ENCODE assay signal across 19 cellular contexts in genomic region chr11:72841397-72841796, GRCh38. TPM values are rescaled to one million over a fixed set of nuclear protein-coding genes. Genes with fewer than 3 reads are reported as not detected.
A peak's percentile ranks its signal among the peaks of the same experiment; 100 is the strongest.
DNase-seq lines count a peak whose midpoint lies in the region; ATAC-seq and TF ChIP-seq lines count a peak whose summit lies in the region.
"Had no signal": no experiment of that assay in that cellular context is flagged by ENCODE, and none has a peak within 500 bp of the region (broad histone marks: within the 10 kb centered on the region; RNA-seq: fewer than 3 reads in every experiment).

No MANE protein-coding gene starts in this region.

- H3K27me3 ChIP-seq in left ventricle myocardium inferior (ENCODE audit: low read depth) (no peaks in the 10 kb centered on the region), right atrium auricular region (no peaks in the 10 kb centered on the region), neural progenitor cell (no peaks in the 10 kb centered on the region)
- H3K27me3 ChIP-seq: SJSA1 had no signal

- H3K4me3 Mint-ChIP-seq in T-helper 17 cell (no peak overlapping the region), neural progenitor cell (no peak overlapping the region), Calu3 (ENCODE audit: low read depth, unreplicated experiment) (no peak overlapping the region)
- H3K4me3 Mint-ChIP-seq: CD4-positive, alpha-beta T cell had no signal

- H3K4me1 ChIP-seq in left ventricle myocardium inferior (peaks cover 80% of the 10 kb centered on the region), right atrium auricular region (peaks cover 0 to 44% of the 10 kb centered on the region in 2 donors), neural progenitor cell (peaks cover 10% of the 10 kb centered on the region)

- H3K27ac Mint-ChIP-seq in T-helper 17 cell (peak overlapping the region; percentile 32), neural progenitor cell (no peak overlapping the region), Calu3 (ENCODE audit: unreplicated experiment) (no peak overlapping the region)
- H3K27ac Mint-ChIP-seq: CD4-positive, alpha-beta T cell had no signal

- no peak overlapping the region for H2AFZ ChIP-seq in neural progenitor cell (replicated peaks)

- no peaks in the 10 kb centered on the region for H3K79me2 ChIP-seq in neural progenitor cell (ENCODE audit: low read depth)

- H3K4me3 ChIP-seq in left ventricle myocardium inferior (no peak overlapping the region), right atrium auricular region (no peak overlapping the region), neural progenitor cell (no peak overlapping the region)
- H3K4me3 ChIP-seq: GM12878, SJSA1 had no signal

- no peak for TF ChIP-seq CTCF in left ventricle myocardium inferior (IDR thresholded peaks at IDR 0.05; ENCODE audit: borderline replicate concordance)
- no peak for TF ChIP-seq CTCF in right atrium auricular region (IDR thresholded peaks at IDR 0.05)
- no peak for TF ChIP-seq CTCF in neural progenitor cell (IDR thresholded peaks at IDR 0.05)
- no peak for TF ChIP-seq CTCF in Calu3 (IDR thresholded peaks at IDR 0.05; ENCODE audit: unreplicated experiment)

- H3K9me3 Mint-ChIP-seq in neural progenitor cell (no peaks in the 10 kb centered on the region), Calu3 (ENCODE audit: low read depth, unreplicated experiment) (no peaks in the 10 kb centered on the region)
- H3K9me3 Mint-ChIP-seq: CD4-positive, alpha-beta T cell had no signal

- DNase-seq in left ventricle myocardium inferior: no peak
- no peak for DNase-seq in right atrium auricular region (ENCODE audit: low spot score)
- DNase-seq in T-helper 17 cell: no peak
- no peak for DNase-seq in neural progenitor cell (ENCODE audit: low spot score)
- no peak for DNase-seq in activated naive CD4-positive, alpha-beta T cell treated with Interleukin-2 at 50 U/mL for 16 hours
- no peak for DNase-seq in anterior cingulate cortex (lab: John Stamatoyannopoulos, UW)
- DNase-seq in Calu3: no peak
- DNase-seq: CD4-positive, alpha-beta T cell; COR-L47; DND-41; Kasumi-1; NCI-H1694; NCI-H2081; NCI-H2171 treated with DMSO at 0.1 percent for 48 hours; NCI-H526 had no signal

- intact Hi-C loops in left ventricle myocardium inferior (cut with micrococcal nuclease): no loop called here
- intact Hi-C loops in Calu3 (cut with micrococcal nuclease; ENCODE audit: unreplicated experiment): no loop called here

- CTCF ChIA-PET in Calu3 (lab: Charles Lee): interaction anchor here (0.7 to 0.9 kb wide), 2 partner anchors 59 to 116 kb away, joined by 3 read pairs; no protein-coding TSS in a partner anchor

- peaks cover 9% of the 10 kb centered on the region for H3K36me3 Mint-ChIP-seq in T-helper 17 cell (ENCODE audit: low read depth)
- H3K36me3 Mint-ChIP-seq in neural progenitor cell: peaks cover 30% of the 10 kb centered on the region
- H3K36me3 Mint-ChIP-seq in Calu3 (ENCODE audit: insufficient read depth, unreplicated experiment): no peaks in the 10 kb centered on the region

- BruUV-seq in Calu3 (replicated peaks; lab: Mats Ljungman, UMichigan): no TSS peak

- peaks cover 52% of the 10 kb centered on the region for H3K36me3 ChIP-seq in left ventricle myocardium inferior
- peaks cover 56% of the 10 kb centered on the region for H3K36me3 ChIP-seq in right atrium auricular region
- no peaks in the 10 kb centered on the region for H3K36me3 ChIP-seq in neural progenitor cell

- H3K27ac ChIP-seq in left ventricle myocardium inferior (replicated peaks): peak overlapping the region; percentile 84
- H3K27ac ChIP-seq in right atrium auricular region: no peak overlapping the region
- peak overlapping the region; percentile 38 for H3K27ac ChIP-seq in neural progenitor cell
- H3K27ac ChIP-seq: SJSA1 had no signal

- no peak overlapping the region for H3K9ac ChIP-seq in neural progenitor cell

- no peaks in the 10 kb centered on the region for H3K9me3 ChIP-seq in left ventricle myocardium inferior (replicated peaks)
- H3K9me3 ChIP-seq in right atrium auricular region: no peaks in the 10 kb centered on the region
- H3K9me3 ChIP-seq in T-helper 17 cell (ENCODE audit: control insufficient read depth, low read length, poor library complexity, severe bottlenecking): no peaks in the 10 kb centered on the region
- no peaks in the 10 kb centered on the region for H3K9me3 ChIP-seq in neural progenitor cell (ENCODE audit: low read depth)
- H3K9me3 ChIP-seq: SJSA1 had no signal

- H3K4me2 ChIP-seq in neural progenitor cell: no peak overlapping the region

- no peaks in the 10 kb centered on the region for H3K27me3 Mint-ChIP-seq in T-helper 17 cell
- peaks cover 3% of the 10 kb centered on the region for H3K27me3 Mint-ChIP-seq in neural progenitor cell (ENCODE audit: insufficient read depth, low read depth)
- no peaks in the 10 kb centered on the region for H3K27me3 Mint-ChIP-seq in Calu3 (ENCODE audit: unreplicated experiment)
- H3K27me3 Mint-ChIP-seq: CD4-positive, alpha-beta T cell had no signal

- H4K20me1 ChIP-seq in neural progenitor cell (ENCODE audit: low read depth): no peaks in the 10 kb centered on the region

- H3K4me1 Mint-ChIP-seq in T-helper 17 cell (peaks cover 14% of the 10 kb centered on the region), neural progenitor cell (no peaks in the 10 kb centered on the region), Calu3 (ENCODE audit: low read depth, unreplicated experiment) (no peaks in the 10 kb centered on the region)

- ATAC-seq in T-helper 17 cell (no peak), HG02610 (IDR thresholded peaks at IDR 0.05; ENCODE audit: unreplicated experiment) (no peak)
- ATAC-seq: GM12878, Right ventricle myocardium inferior had no signal

- H3F3A ChIP-seq in neural progenitor cell (ENCODE audit: low read depth): peaks cover 9% of the 10 kb centered on the region

RNA-seq across cellular contexts. Expression of gene ATG16L2, which starts 27.2 kb away (rescaled TPM):
- total RNA-seq in left ventricle myocardium inferior: 14.4 TPM
- 10 to 100 TPM in 1 of 2 donors, 1 to 10 TPM in 1; 9.0 to 10.0 TPM for total RNA-seq in right atrium auricular region
- total RNA-seq in T-helper 17 cell: 100 to 1,000 TPM in 1 of 2 donors, 10 to 100 TPM in 1; 95.4 to 121 TPM
- 20.5 and 38.0 TPM in 2 replicates for total RNA-seq in neural progenitor cell (ENCODE audit: low replicate concordance)
- total RNA-seq in Calu3 (2022): 28.7 and 29.1 TPM in 2 replicates

RNA-seq across cellular contexts. Expression of gene STARD10, which starts 47.5 kb away (rescaled TPM):
- 93.6 TPM for total RNA-seq in left ventricle myocardium inferior
- 100 to 1,000 TPM in 1 of 2 donors, 10 to 100 TPM in 1; 77.0 to 112 TPM for total RNA-seq in right atrium auricular region
- total RNA-seq in T-helper 17 cell: 10 to 100 TPM; 12.9 to 17.7 TPM
- total RNA-seq in neural progenitor cell (ENCODE audit: low replicate concordance): 13.0 and 17.7 TPM in 2 replicates
- total RNA-seq in Calu3 (2022): 55.1 and 68.9 TPM in 2 replicates

Comparison
In these comparisons a context has a peak if more than half of its experiments do, and no peak if none do; other contexts are left out.
1. H3K27ac ChIP-seq: peak in left ventricle myocardium inferior (single experiment) and neural progenitor cell (single experiment); none in right atrium auricular region (0 of 2).